18 cellular contexts compared by ENCODE assay signal in the genomic region with DNA sequence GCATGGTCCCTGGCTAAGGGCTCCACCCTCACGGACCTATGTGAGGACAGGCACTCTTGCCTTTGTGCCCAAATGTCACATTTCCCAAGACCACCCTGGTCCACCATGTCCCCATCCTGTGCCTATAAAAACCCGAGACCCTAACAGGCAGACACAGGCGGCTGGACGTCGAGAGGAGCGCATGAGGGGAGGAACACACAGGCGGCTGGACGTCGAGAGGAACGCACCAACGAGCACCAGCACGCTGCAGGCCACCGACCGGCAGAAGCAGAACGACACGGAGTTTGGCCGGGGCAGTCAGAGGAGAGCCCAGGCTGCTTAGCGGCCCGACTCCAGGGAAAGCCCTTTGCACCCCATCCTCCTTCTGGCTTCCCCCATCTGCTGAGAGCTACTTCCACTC.
"Had no signal": no experiment of that assay in that cellular context is flagged by ENCODE, and none has a peak within 500 bp of the region (broad histone marks: within the 10 kb centered on the region; RNA-seq: fewer than 3 reads in every experiment).

No MANE protein-coding gene starts in this region.

- H3K27me3 ChIP-seq: body of pancreas, gastroesophageal sphincter, heart left ventricle, stomach, testis, upper lobe of right lung had no signal

- H3K27ac ChIP-seq: body of pancreas, gastroesophageal sphincter, heart left ventricle, skin epidermis, stomach, testis, upper lobe of right lung, WERI-Rb-1 had no signal

- H3K4me3 ChIP-seq: body of pancreas, gastroesophageal sphincter, heart left ventricle, skin epidermis, stomach, testis, upper lobe of right lung had no signal

- H3K4me1 ChIP-seq: body of pancreas, heart left ventricle, stomach, upper lobe of right lung had no signal

- H3K36me3 ChIP-seq: gastroesophageal sphincter, heart left ventricle, stomach, upper lobe of right lung, WERI-Rb-1 had no signal

- H3K9me3 ChIP-seq: gastroesophageal sphincter, heart left ventricle, testis, upper lobe of right lung had no signal

- DNase-seq: activated CD4-positive, alpha-beta T cell treated with anti-CD3 and anti-CD28 coated beads, Interleukin-2, amount 50 U/mL, for 4 hours; activated naive CD4-positive, alpha-beta T cell treated with anti-CD3 and anti-CD28 coated beads for 36 hours; activated T-cell treated with anti-CD3 and anti-CD28 coated beads, Interleukin-2, amount 50 U/mL, for 1 hour; caudate nucleus; kidney glomerular epithelial cell; natural killer cell; stimulated activated CD4-positive, alpha-beta T cell treated with anti-CD3 and anti-CD28 coated beads, Interleukin-4, amount 100 ng/mL, for 1 hour; stomach; T-helper 17 cell; testis; upper lobe of right lung; WERI-Rb-1 had no signal

- ATAC-seq: activated T-helper 17 cell treated with anti-CD3 and anti-CD28 coated beads, Interleukin-2, amount 50 U/mL, for 72 hours; body of pancreas; gastroesophageal sphincter; heart left ventricle; natural killer cell; stimulated activated effector memory CD8-positive, alpha-beta T cell treated with anti-CD3 and anti-CD28 coated beads, Interleukin-12 subunit alpha, Interleukin-12 subunit beta, amount 100 ng/mL, for 72 hours; T-helper 17 cell; upper lobe of right lung had no signal
